Comparison of ENCODE assay signal across 8 cellular contexts in the genomic region with DNA sequence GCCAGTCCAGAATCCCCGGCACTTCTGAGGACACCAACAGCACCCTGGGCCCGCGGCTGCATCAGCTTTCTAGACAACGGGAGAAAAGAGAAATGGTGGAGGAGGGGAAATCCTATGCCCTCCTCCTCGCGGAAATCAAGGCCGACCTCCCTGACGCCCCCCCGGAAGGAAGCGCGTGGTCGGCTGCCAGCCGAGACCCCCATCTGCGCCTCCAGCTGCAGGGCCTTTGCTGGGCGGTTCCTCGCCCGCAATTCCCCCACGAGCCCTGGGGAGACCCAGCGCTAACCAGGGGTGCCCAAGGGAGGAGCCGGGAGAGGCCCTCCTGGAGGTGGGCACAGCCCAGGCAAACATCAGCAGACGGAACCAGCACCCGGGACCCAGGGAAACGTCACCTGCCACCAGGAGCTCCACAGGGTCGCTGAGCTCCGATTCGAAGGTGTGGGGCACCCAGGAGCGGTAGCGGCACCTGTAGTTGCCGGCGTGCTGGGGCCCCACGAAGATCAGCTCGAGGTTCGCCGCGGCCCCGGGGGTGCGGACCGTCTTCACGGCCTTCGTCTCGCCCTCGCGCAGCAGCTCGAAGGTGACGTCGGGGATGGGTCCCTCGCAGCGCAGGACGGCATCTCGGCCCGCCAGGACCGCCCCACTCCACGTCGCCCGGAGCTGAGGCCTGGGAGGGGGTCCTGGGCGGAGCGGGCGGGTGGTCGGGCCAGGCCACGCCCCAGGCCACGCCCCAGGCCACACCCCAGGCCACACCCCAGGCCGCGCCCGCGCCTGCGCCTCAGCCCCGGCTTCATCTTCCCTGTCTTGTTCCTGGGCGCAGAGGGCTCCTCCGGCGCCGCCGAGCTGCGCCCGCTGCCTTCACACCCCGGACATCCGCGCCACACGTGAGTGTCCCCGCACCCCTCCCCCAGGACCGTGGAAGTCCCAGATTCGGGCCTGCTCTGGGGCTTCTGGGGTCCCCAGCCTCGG.
DNase-seq lines count a peak whose midpoint lies in the region; ATAC-seq lines count a peak whose summit lies in the region.

No MANE protein-coding gene starts in this region.

- DNase-seq in Ammon's horn (ENCODE audit: low spot score) = peak; percentile 80
- DNase-seq in NCI-H82 (lab: John Stamatoyannopoulos, UW) = peak; percentile 87
- DNase-seq in activated CD8-positive, alpha-beta memory T cell treated with anti-CD3 and anti-CD28 coated beads, Interleukin-2, amount 50 U/mL, for 24 hours (ENCODE audit: extremely low read depth) = peak; percentile 20
- DNase-seq in epidermal melanocyte (ENCODE audit: insufficient read length, low spot score) = peak; percentile 93
- peak; percentile 45 for DNase-seq in stimulated activated CD8-positive, alpha-beta memory T cell treated with anti-CD3 and anti-CD28 coated beads, Interleukin-7, amount 100 ng/mL, for 1 hour (ENCODE audit: low read depth in 2 of 2)

- H3K4me1 ChIP-seq in mucosa of rectum (ENCODE audit: control insufficient read depth in 2 of 2, insufficient read depth in 2 of 2, low read length in 2 of 2) = no peaks in the 10 kb centered on the region

- peak; percentile 93 for ATAC-seq in GM19035 (IDR thresholded peaks at IDR 0.05; ENCODE audit: unreplicated experiment)
- ATAC-seq in HG03280 (IDR thresholded peaks at IDR 0.05; ENCODE audit: unreplicated experiment) = peak; percentile 89

- peak overlapping the region; percentile 7 to 56 for H3K27ac ChIP-seq in mucosa of rectum (ENCODE audit: low read depth in 2 of 2, low read length in 2 of 2)

- no peaks in the 10 kb centered on the region for H3K9me3 ChIP-seq in mucosa of rectum (ENCODE audit: control insufficient read depth in 2 of 2, low read length in 2 of 2)

- peak overlapping the region; percentile 56 to 74 for H3K4me3 ChIP-seq in mucosa of rectum (ENCODE audit: low read length in 2 of 2)

- peak overlapping the region; percentile 54 to 60 for H3K9ac ChIP-seq in mucosa of rectum (ENCODE audit: low read depth in 1 of 2, low read length in 2 of 2)

- no peaks in the 10 kb centered on the region for H3K36me3 ChIP-seq in mucosa of rectum (ENCODE audit: control insufficient read depth in 2 of 2, insufficient read depth in 2 of 2, low read length in 2 of 2)

- H3K27me3 ChIP-seq in mucosa of rectum (ENCODE audit: control insufficient read depth in 2 of 2, insufficient read depth in 2 of 2, low read length in 2 of 2) = no peaks in the 10 kb centered on the region

Comparison
In these comparisons a context has a peak if more than half of its experiments do, and no peak if none do; other contexts are left out.
1. Peak in every context shown above with its lines: DNase-seq, ATAC-seq, H3K4me3 ChIP-seq and H3K27ac ChIP-seq.
2. DNase-seq: peak in every context shown above with its lines; median percentile 93 in epidermal melanocyte; 87 in NCI-H82; 80 in Ammon's horn; 45 in stimulated activated CD8-positive, alpha-beta memory T cell treated with anti-CD3 and anti-CD28 coated beads, Interleukin-7, amount 100 ng/mL, for 1 hour; 20 in activated CD8-positive, alpha-beta memory T cell treated with anti-CD3 and anti-CD28 coated beads, Interleukin-2, amount 50 U/mL, for 24 hours.